In genomic region chr2:27453968-27454367, GRCh38 we compare ENCODE assay signal across 21 cellular contexts. TPM values are rescaled to one million over a fixed set of nuclear protein-coding genes. Genes with fewer than 3 reads are reported as not detected.
DNase-seq lines count a peak whose midpoint lies in the region; ATAC-seq and TF ChIP-seq lines count a peak whose summit lies in the region.
"Had no signal": no experiment of that assay in that cellular context is flagged by ENCODE, and none has a peak within 500 bp of the region (broad histone marks: within the 10 kb centered on the region; RNA-seq: fewer than 3 reads in every experiment).

No MANE protein-coding gene starts in this region.

- H3K9me2 ChIP-seq in HCT116 (ENCODE audit: insufficient read depth): no peaks in the 10 kb centered on the region

- DNase-seq in HCT116 (ENCODE audit: low read depth, low spot score) (no peak), WERI-Rb-1 (peak; percentile 46), foreskin keratinocyte (no peak), iPS-NIHi7 (ENCODE audit: extremely low spot score) (no peak)
- DNase-seq: CD4-positive, CD25-positive, alpha-beta regulatory T cell; DND-41; H7; NCI-H1105; NCI-H146; NCI-H2029 treated with DMSO at 0.1 percent for 48 hours; NCI-H226; NCI-H510A treated with DMSO at 0.1 percent for 48 hours; NCI-H748 treated with DMSO at 0.1 percent for 48 hours; SJCRH30 had no signal

- H3K27ac ChIP-seq in HCT116 (ENCODE audit: low read depth, low read length): no peak overlapping the region
- no peak overlapping the region for H3K27ac ChIP-seq in WERI-Rb-1
- no peak overlapping the region for H3K27ac ChIP-seq in foreskin keratinocyte
- H3K27ac ChIP-seq: HL-60, KMS-11, RWPE1, SJCRH30 had no signal

- RAD21 ChIA-PET in HCT116 (lab: Charles Lee; ENCODE audit: low non-redundant PET in 1 of 2, low total read pairs in 2 of 2, uncharacterized antibody in 2 of 2, unreplicated experiment in 2 of 2): no interaction called here

- peak; percentile 24; the same call in 1 of the 2 replicates for TF ChIP-seq RAD21 in HCT116 (IDR thresholded peaks at IDR 0.05; ENCODE audit: low read depth)

- no peaks in the 10 kb centered on the region for H3K9me3 ChIP-seq in HCT116 (ENCODE audit: control insufficient read depth in 1 of 2, insufficient read depth in 1 of 2, low read depth in 1 of 2, low read length in 2 of 2)
- no peaks in the 10 kb centered on the region for H3K9me3 ChIP-seq in WERI-Rb-1 (ENCODE audit: severe bottlenecking)
- H3K9me3 ChIP-seq: Caco-2, SJCRH30 had no signal

- H3K27me3 ChIP-seq in HCT116 (ENCODE audit: insufficient read depth, low read length) (no peaks in the 10 kb centered on the region), WERI-Rb-1 (ENCODE audit: insufficient read depth, low read depth, severe bottlenecking) (no peaks in the 10 kb centered on the region), foreskin keratinocyte (no peaks in the 10 kb centered on the region)

- no peak overlapping the region for H3K9ac ChIP-seq in HCT116 (ENCODE audit: low read length)
- H3K9ac ChIP-seq: KMS-11 had no signal

- H3K79me2 ChIP-seq in HCT116 (ENCODE audit: insufficient read depth, low read length): no peaks in the 10 kb centered on the region

- ATAC-seq in HCT116 (peak; percentile 44; the same call in 1 of the 2 replicates), foreskin keratinocyte (no peak), HG02623 (IDR thresholded peaks at IDR 0.05; ENCODE audit: unreplicated experiment) (no peak)
- ATAC-seq: GM12878 had no signal

- POLR2A ChIA-PET in HCT116 (lab: Charles Lee): no interaction called here

- H2AFZ ChIP-seq in HCT116 (ENCODE audit: low read depth, low read length, poor library complexity, severe bottlenecking): no peak overlapping the region

- H3K36me3 ChIP-seq in HCT116 (ENCODE audit: control insufficient read depth in 1 of 2, insufficient read depth in 2 of 2, low read length in 2 of 2) (no peaks in the 10 kb centered on the region), WERI-Rb-1 (peaks cover 30% of the 10 kb centered on the region)
- H3K36me3 ChIP-seq: SJCRH30 had no signal

- intact Hi-C loops in HCT116 (cut with micrococcal nuclease): no loop called here

- no peak overlapping the region for H3K4me2 ChIP-seq in HCT116 (ENCODE audit: low read length)
- H3K4me2 ChIP-seq: KMS-11 had no signal

- TF ChIP-seq CTCF in HCT116 (IDR thresholded peaks at IDR 0.05 in 2 of 3, conservative IDR thresholded peaks at IDR 0.05 in 1 of 3; ENCODE audit: borderline replicate concordance in 1 of 3, insufficient read depth in 1 of 3, low read depth in 2 of 3, low read length in 2 of 3) (peak in 2 of 3 experiments; percentile 10 to 18; a peak in 1 of 6 replicates), WERI-Rb-1 (IDR thresholded peaks at IDR 0.05; ENCODE audit: low read depth, low read length) (peak; percentile 44), foreskin keratinocyte (conservative IDR thresholded peaks at IDR 0.05) (peak; percentile 23)

- H3K4me1 ChIP-seq in HCT116 (ENCODE audit: control insufficient read depth in 1 of 2, insufficient read depth in 2 of 2, low read length in 2 of 2) (no peaks in the 10 kb centered on the region), foreskin keratinocyte (no peaks in the 10 kb centered on the region)
- H3K4me1 ChIP-seq: Caco-2, SJCRH30 had no signal

- H4K20me1 ChIP-seq in HCT116 (ENCODE audit: insufficient read depth): no peaks in the 10 kb centered on the region

- CTCF ChIA-PET in HCT116 (lab: Charles Lee): no interaction called here

- no peak overlapping the region for H3K4me3 ChIP-seq in HCT116 (replicated peaks in 1 of 2; ENCODE audit: low read depth in 1 of 2, low read length in 2 of 2)
- H3K4me3 ChIP-seq in WERI-Rb-1 (ENCODE audit: low read depth, low read length): no peak overlapping the region
- H3K4me3 ChIP-seq: GM12878, SJCRH30 had no signal

- no peak for TF ChIP-seq POLR2A in HCT116 (IDR thresholded peaks at IDR 0.05; ENCODE audit: borderline replicate concordance, extremely low read depth, insufficient read depth, insufficient read length)

- no TSS peak for BruUV-seq in HCT116 (replicated peaks; lab: Mats Ljungman, UMichigan)

TF ChIP-seq in HCT116, 20 proteins besides CTCF, POLR2A, EP300 and RAD21:
- no peak for TF ChIP-seq ZNF274 (IDR thresholded peaks at IDR 0.05; ENCODE audit: low read depth, low read length)
- no peak for TF ChIP-seq CBX3 (IDR thresholded peaks at IDR 0.05; ENCODE audit: low read depth)
- TF ChIP-seq ZFX (IDR thresholded peaks at IDR 0.05): no peak
- TF ChIP-seq JUND (IDR thresholded peaks at IDR 0.05): no peak
- TF ChIP-seq REST (IDR thresholded peaks at IDR 0.05; ENCODE audit: low read depth): no peak
- no peak for TF ChIP-seq ATF3 (IDR thresholded peaks at IDR 0.05)
- TF ChIP-seq YY1 (IDR thresholded peaks at IDR 0.05; ENCODE audit: extremely low read depth, insufficient replicate concordance, low read depth, low read length): no peak
- no peak for TF ChIP-seq SRF (IDR thresholded peaks at IDR 0.05; ENCODE audit: low read depth)
- no peak for TF ChIP-seq MAX (IDR thresholded peaks at IDR 0.05)
TF ChIP-seq in HCT116: peak in this region for 0.

RNA-seq across cellular contexts. Expression of gene KRTCAP3, which starts 11.8 kb away (rescaled TPM):
- total RNA-seq in HCT116 (2021; ENCODE audit: unreplicated experiment) (65.7 TPM), foreskin keratinocyte (37.1 and 40.2 TPM in 2 replicates)
- 107 and 120 TPM in 2 replicates for polyA plus RNA-seq in HCT116 (2012)
- 64.1 and 78.3 TPM in 2 replicates for polyA plus RNA-seq in foreskin keratinocyte

RNA-seq across cellular contexts. Expression of gene NRBP1, which starts 25.5 kb away (rescaled TPM):
- total RNA-seq in HCT116 (2021; ENCODE audit: unreplicated experiment): 79.1 TPM
- polyA plus RNA-seq in HCT116 (2012): 70.1 and 81.7 TPM in 2 replicates
- total RNA-seq in foreskin keratinocyte: 98.5 and 104 TPM in 2 replicates
- 91.5 and 100 TPM in 2 replicates for polyA plus RNA-seq in foreskin keratinocyte

RNA-seq across cellular contexts. Expression of gene IFT172, which starts 35.6 kb away (rescaled TPM):
- total RNA-seq in HCT116 (2021; ENCODE audit: unreplicated experiment) (13.7 TPM), foreskin keratinocyte (10.6 and 14.6 TPM in 2 replicates)
- 15.6 and 16.3 TPM in 2 replicates for polyA plus RNA-seq in HCT116 (2012)
- polyA plus RNA-seq in foreskin keratinocyte: 10.9 and 11.6 TPM in 2 replicates

RNA-seq across cellular contexts. Expression of gene FNDC4, which starts 41.0 kb away (rescaled TPM):
- total RNA-seq in HCT116 (2021; ENCODE audit: unreplicated experiment): 3.3 TPM
- polyA plus RNA-seq in HCT116 (2012): 3.6 and 4.3 TPM in 2 replicates
- total RNA-seq in foreskin keratinocyte: 13.4 and 21.5 TPM in 2 replicates
- polyA plus RNA-seq in foreskin keratinocyte: 15.8 and 23.7 TPM in 2 replicates
- polyA plus RNA-seq: CD4-positive, CD25-positive, alpha-beta regulatory T cell; GM12878 had no signal

RNA-seq across cellular contexts. Expression of gene GCKR, which starts 42.7 kb away (rescaled TPM):
- not detected for total RNA-seq in HCT116 (2021; ENCODE audit: unreplicated experiment)
- polyA plus RNA-seq in HCT116 (2012): 0.09 and 0.11 TPM in 2 replicates
- total RNA-seq in foreskin keratinocyte: not detected in 2 replicates
- polyA plus RNA-seq in foreskin keratinocyte: 0.13 TPM in 1 of 2 replicates, not detected in the other
- total RNA-seq: Caco-2; CD4-positive, CD25-positive, alpha-beta regulatory T cell; GM12878; H7; HT1080; SJCRH30 had no signal
- polyA plus RNA-seq: CD4-positive, CD25-positive, alpha-beta regulatory T cell; GM12878 had no signal
